In genomic region chr22:37233751-37234631, GRCh38 we compare ENCODE assay signal across 1 cellular context.
TF ChIP-seq lines count a peak whose summit lies in the region.

No MANE protein-coding gene starts in this region.

TF ChIP-seq in HepG2, 621 proteins besides CTCF, POLR2A, EP300 and RAD21:
- peak; percentile 92 for TF ChIP-seq ZNF768 (CRISPR knock-in tag; IDR thresholded peaks at IDR 0.05)
- no peak for TF ChIP-seq ZNF737 (CRISPR knock-in tag; IDR thresholded peaks at IDR 0.05; ENCODE audit: borderline replicate concordance)
- no peak for TF ChIP-seq SIN3A (IDR thresholded peaks at IDR 0.05; ENCODE audit: borderline replicate concordance, low read depth, low read length)
